ENCODE assay signal across 1 cellular context in the genomic region with DNA sequence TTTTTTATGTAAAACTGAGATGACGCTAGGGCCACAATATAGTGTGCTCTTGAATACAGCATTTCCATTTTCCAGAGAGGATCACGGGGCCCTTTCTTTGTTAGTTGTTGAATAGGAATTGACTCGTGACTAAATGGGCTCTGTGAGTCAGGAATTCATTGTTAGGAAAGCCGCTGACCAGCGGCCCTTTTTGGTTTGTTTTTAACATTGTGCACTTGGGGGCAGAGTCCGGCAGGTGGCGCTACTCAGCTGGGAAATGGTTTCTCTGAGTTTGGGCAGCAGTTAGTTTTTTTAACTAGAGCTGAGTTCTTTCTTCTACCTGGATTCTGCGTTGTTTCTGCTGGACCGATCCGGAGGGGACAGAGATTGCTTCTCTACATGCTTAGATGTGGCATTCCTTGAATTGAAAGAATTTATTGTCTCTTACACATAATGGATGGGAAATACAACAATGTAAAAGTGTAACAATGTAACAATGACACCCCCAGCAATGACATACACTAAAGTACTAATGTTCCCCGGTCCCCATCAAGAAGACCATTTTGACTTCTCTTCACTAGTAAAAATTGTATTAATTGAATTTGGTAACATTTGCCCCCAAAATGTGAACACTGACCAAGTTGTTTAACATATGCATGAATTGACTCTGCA.
TF ChIP-seq lines count a peak whose summit lies in the region.

No MANE protein-coding gene starts in this region.

TF ChIP-seq in H1, 55 proteins besides CTCF, POLR2A, EP300 and RAD21 (continued from another document):
- TF ChIP-seq, protein P1, sequence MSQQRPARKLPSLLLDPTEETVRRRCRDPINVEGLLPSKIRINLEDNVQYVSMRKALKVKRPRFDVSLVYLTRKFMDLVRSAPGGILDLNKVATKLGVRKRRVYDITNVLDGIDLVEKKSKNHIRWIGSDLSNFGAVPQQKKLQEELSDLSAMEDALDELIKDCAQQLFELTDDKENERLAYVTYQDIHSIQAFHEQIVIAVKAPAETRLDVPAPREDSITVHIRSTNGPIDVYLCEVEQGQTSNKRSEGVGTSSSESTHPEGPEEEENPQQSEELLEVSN (IDR thresholded peaks at IDR 0.05) = no peak
- TF ChIP-seq HDAC6 (IDR thresholded peaks at IDR 0.05; ENCODE audit: low read depth, low read length) (no peak), YY1 (IDR thresholded peaks at IDR 0.05; ENCODE audit: low read depth, low read length) (0 out of 2 replicates have a peak, but pooled peaks have one; percentile 27)
TF ChIP-seq in H1: peak in this region for 7.
